26 cellular contexts compared by ENCODE assay signal in genomic region chr10:29969255-29970011, GRCh38.
"Had no signal": no experiment of that assay in that cellular context is flagged by ENCODE, and none has a peak within 500 bp of the region (broad histone marks: within the 10 kb centered on the region; RNA-seq: fewer than 3 reads in every experiment).

No MANE protein-coding gene starts in this region.

- H3K4me1 Mint-ChIP-seq: activated naive CD8-positive, alpha-beta T cell treated with anti-CD3 and anti-CD28 coated beads for 36 hours; central memory CD8-positive, alpha-beta T cell; memory B cell; stimulated activated naive B cell treated with anti-CD40 and anti-IgM and Interleukin-4, amounts not matched to agents 10 μg/mL and 1 μg/mL and 100 μg/mL, for 72 hours had no signal

- H3K27ac Mint-ChIP-seq: activated naive CD8-positive, alpha-beta T cell treated with anti-CD3 and anti-CD28 coated beads for 36 hours; activated T-cell treated with anti-CD3 and anti-CD28 coated beads, Interleukin-2, amount 50 U/mL, for 24 hours; activated T-helper 2 cell treated with anti-CD3 and anti-CD28 coated beads, Interferon-gamma antibody, Interleukin-2, Interleukin-4, amounts not matched to agents 10 μg/mL and 5 μg/mL and 100 μg/mL, durations not matched to agents 14 hours and 24 hours and 36 hours; effector memory CD8-positive, alpha-beta T cell; memory B cell; stimulated activated naive B cell treated with anti-CD40 and anti-IgM and Interleukin-4, amounts not matched to agents 10 μg/mL and 1 μg/mL and 100 μg/mL, for 72 hours; WTC11 had no signal

- H3K4me3 Mint-ChIP-seq: activated naive CD8-positive, alpha-beta T cell treated with anti-CD3 and anti-CD28 coated beads for 36 hours; activated T-cell treated with anti-CD3 and anti-CD28 coated beads, Interleukin-2, amount 50 U/mL, for 24 hours; central memory CD8-positive, alpha-beta T cell; effector memory CD8-positive, alpha-beta T cell; memory B cell; stimulated activated naive B cell treated with anti-CD40 and anti-IgM and Interleukin-4, amounts not matched to agents 10 μg/mL and 1 μg/mL and 100 μg/mL, for 72 hours; WTC11 had no signal

- H3K36me3 Mint-ChIP-seq: activated naive CD8-positive, alpha-beta T cell treated with anti-CD3 and anti-CD28 coated beads for 36 hours; memory B cell; stimulated activated naive B cell treated with anti-CD40 and anti-IgM and Interleukin-4, amounts not matched to agents 10 μg/mL and 1 μg/mL and 100 μg/mL, for 72 hours had no signal

- H3K4me1 ChIP-seq: breast epithelium, parathyroid adenoma, right lobe of liver, upper lobe of left lung had no signal

- H3K27me3 ChIP-seq: breast epithelium, dorsolateral prefrontal cortex, esophagus squamous epithelium, heart right ventricle, right lobe of liver, upper lobe of left lung had no signal

- ATAC-seq: effector memory CD8-positive, alpha-beta T cell; left cardiac atrium; mucosa of descending colon; right lobe of liver; stimulated activated naive B cell treated with anti-CD40 and anti-IgM and Interleukin-4, amounts not matched to agents 10 μg/mL and 1 μg/mL and 100 μg/mL, for 72 hours; WTC11 had no signal

- H3K27ac ChIP-seq: breast epithelium, heart right ventricle, parathyroid adenoma, right lobe of liver, upper lobe of left lung had no signal

- H3K9me3 Mint-ChIP-seq: activated naive CD8-positive, alpha-beta T cell treated with anti-CD3 and anti-CD28 coated beads for 36 hours; activated T-cell treated with anti-CD3 and anti-CD28 coated beads, Interleukin-2, amount 50 U/mL, for 24 hours; activated T-helper 2 cell treated with anti-CD3 and anti-CD28 coated beads, Interferon-gamma antibody, Interleukin-2, Interleukin-4, amounts not matched to agents 10 μg/mL and 5 μg/mL and 100 μg/mL, durations not matched to agents 14 hours and 24 hours and 36 hours; central memory CD8-positive, alpha-beta T cell; effector memory CD8-positive, alpha-beta T cell had no signal

- H3K4me3 ChIP-seq: breast epithelium, dorsolateral prefrontal cortex, esophagus squamous epithelium, heart right ventricle, mucosa of descending colon, right lobe of liver, upper lobe of left lung had no signal

- FAIRE-seq: colon had no signal

- H3K79me2 ChIP-seq: parathyroid adenoma had no signal

- H3K9me3 ChIP-seq: breast epithelium, esophagus squamous epithelium, mucosa of descending colon, right lobe of liver, upper lobe of left lung had no signal

- H3K36me3 ChIP-seq: breast epithelium, esophagus squamous epithelium, heart right ventricle, right lobe of liver, upper lobe of left lung had no signal

- H3K9ac ChIP-seq: parathyroid adenoma had no signal

- H2AFZ ChIP-seq: parathyroid adenoma had no signal

- DNase-seq: activated CD8-positive, alpha-beta memory T cell treated with anti-CD3 and anti-CD28 coated beads for 24 hours; activated CD8-positive, alpha-beta memory T cell treated with anti-CD3 and anti-CD28 coated beads, Interleukin-2, amount 50 U/mL, for 4 hours; activated naive CD4-positive, alpha-beta T cell treated with Interleukin-2 at 50 U/mL for 16 hours; activated naive CD8-positive, alpha-beta T cell treated with anti-CD3 and anti-CD28 coated beads for 36 hours; activated T-cell treated with anti-CD3 and anti-CD28 coated beads, Interleukin-2, amount 50 U/mL, for 24 hours; amniotic stem cell; dorsolateral prefrontal cortex; effector memory CD8-positive, alpha-beta T cell; esophagus squamous epithelium; heart right ventricle; islet precursor cell; left cardiac atrium; mucosa of descending colon; nucleus accumbens; right lobe of liver; stimulated activated CD4-positive, alpha-beta T cell treated with anti-CD3 and anti-CD28 coated beads, Interleukin-2, amount 100 ng/mL, for 48 hours; stimulated activated CD8-positive, alpha-beta memory T cell treated with anti-CD3 and anti-CD28 coated beads, Interleukin-4, amount 100 ng/mL, for 48 hours; stimulated activated naive B cell treated with anti-CD40 and anti-IgM and Interleukin-4, amounts not matched to agents 10 μg/mL and 1 μg/mL and 100 μg/mL, for 72 hours had no signal
